ENCODE assay signal across 19 cellular contexts in genomic region chr13:30364133-30364532, GRCh38. TPM values are rescaled to one million over a fixed set of nuclear protein-coding genes. Genes with fewer than 3 reads are reported as not detected.
DNase-seq lines count a peak whose midpoint lies in the region; ATAC-seq and TF ChIP-seq lines count a peak whose summit lies in the region.
"Had no signal": no experiment of that assay in that cellular context is flagged by ENCODE, and none has a peak within 500 bp of the region (broad histone marks: within the 10 kb centered on the region; RNA-seq: fewer than 3 reads in every experiment).

No MANE protein-coding gene starts in this region.

- WGBS in neuronal stem cell (ENCODE audit: extremely low coverage in 2 of 2, insufficient read length in 2 of 2, insufficient replicate concordance in 1 of 2), 2 donors: no CpG with 5 or more reads among the region's 3 CpGs
- WGBS in spleen, 5 donors: 64 to 80% (median 73%) methylated on average over 3 of the region's 3 CpGs

- H4K91ac ChIP-seq in neuronal stem cell (ENCODE audit: low read depth, low read length, poor library complexity): no peak overlapping the region

- H2AK5ac ChIP-seq in neuronal stem cell (ENCODE audit: low read depth, low read length): no peak overlapping the region

- H3K27me3 ChIP-seq in Caco-2 (replicated peaks; ENCODE audit: control insufficient read depth, insufficient read depth, low read length) (no peaks in the 10 kb centered on the region), neuronal stem cell (ENCODE audit: control insufficient read depth in 3 of 3, insufficient read depth in 3 of 3, low read depth in 1 of 3, low read length in 3 of 3) (peaks cover 0 to 7% (median 0%) of the 10 kb centered on the region in 3 experiments), spleen (replicated peaks in 1 of 7) (no peaks in the 10 kb centered on the region)
- H3K27me3 ChIP-seq: Peyer's patch had no signal

- TF ChIP-seq CTCF in Caco-2 (IDR thresholded peaks at IDR 0.05; ENCODE audit: insufficient read depth in 1 of 2, low read depth in 1 of 2, low read length in 1 of 2, severe bottlenecking in 1 of 2, unreplicated experiment in 1 of 2): no peak
- TF ChIP-seq CTCF in spleen (IDR thresholded peaks at IDR 0.05 in 8 of 11, conservative IDR thresholded peaks at IDR 0.05 in 3 of 11): no peak

- H3K9me3 ChIP-seq in Caco-2: no peaks in the 10 kb centered on the region
- no peaks in the 10 kb centered on the region for H3K9me3 ChIP-seq in neuronal stem cell (replicated peaks in 1 of 2; ENCODE audit: control insufficient read depth in 2 of 2, insufficient read depth in 1 of 2, low read depth in 1 of 2, low read length in 2 of 2)
- no peaks in the 10 kb centered on the region for H3K9me3 ChIP-seq in spleen
- H3K9me3 ChIP-seq: Peyer's patch had no signal

- H3K9ac ChIP-seq in neuronal stem cell (ENCODE audit: low read depth, low read length, poor library complexity): no peak overlapping the region

- no peak overlapping the region for H2BK15ac ChIP-seq in neuronal stem cell (ENCODE audit: low read length)

- no peak overlapping the region for H3K27ac ChIP-seq in neuronal stem cell (replicated peaks; ENCODE audit: low read length)
- peak overlapping the region in 3 of 8 donors; percentile 31 to 49 (median 32) for H3K27ac ChIP-seq in spleen
- H3K27ac ChIP-seq: Peyer's patch had no signal

- intact Hi-C loops in Caco-2 (cut with micrococcal nuclease; ENCODE audit: unreplicated experiment) (no loop called here), spleen (cut with DNase I; ENCODE audit: low total_unique reads) (no loop called here)

- H3K4me2 ChIP-seq in neuronal stem cell (ENCODE audit: insufficient read depth, low read length, poor library complexity, severe bottlenecking): no peak overlapping the region

- no peak overlapping the region for H2BK5ac ChIP-seq in neuronal stem cell (ENCODE audit: low read length)

- no peak overlapping the region for H3K4me3 Mint-ChIP-seq in Caco-2 (ENCODE audit: unreplicated experiment)
- H3K4me3 Mint-ChIP-seq: B cell, memory B cell had no signal

- H2BK120ac ChIP-seq in neuronal stem cell (ENCODE audit: low read depth, low read length): no peak overlapping the region

- CTCF ChIA-PET in Caco-2 (lab: Charles Lee): no interaction called here

- H3K27ac Mint-ChIP-seq in Caco-2 (ENCODE audit: unreplicated experiment): peak overlapping the region; percentile 47
- H3K27ac Mint-ChIP-seq: B cell, memory B cell had no signal

- POLR2A ChIA-PET in Caco-2 (lab: Charles Lee): no interaction called here

- H3K14ac ChIP-seq in neuronal stem cell (ENCODE audit: low read length): no peak overlapping the region

- no TSS peak for BruUV-seq in Caco-2 (replicated peaks; lab: Mats Ljungman, UMichigan)

- ATAC-seq in GM21447 (IDR thresholded peaks at IDR 0.05; ENCODE audit: unreplicated experiment): no peak

- peak overlapping the region; percentile 38 for H2AFZ ChIP-seq in neuronal stem cell (ENCODE audit: low read length)

- no peaks in the 10 kb centered on the region for H3K79me1 ChIP-seq in neuronal stem cell (ENCODE audit: low read depth, low read length)

- no peak overlapping the region for H3K23ac ChIP-seq in neuronal stem cell (ENCODE audit: low read depth, low read length, poor library complexity)

- no peak overlapping the region for H3K4ac ChIP-seq in neuronal stem cell (ENCODE audit: low read length)

- peak in 1 of 2 experiments; percentile 9 for DNase-seq in Caco-2
- peak; percentile 2 for DNase-seq in OCI-M1 (lab: John Stamatoyannopoulos, UW)
- peak; percentile 27 to 29 for DNase-seq in erythroblast (lab: John Stamatoyannopoulos, UW)
- DNase-seq in neuronal stem cell (ENCODE audit: low spot score): no peak
- DNase-seq in DMS153 (lab: John Stamatoyannopoulos, UW): no peak
- DNase-seq in spleen: no peak
- DNase-seq in superior temporal gyrus (ENCODE audit: extremely low spot score): no peak
- DNase-seq: activated CD4-positive, alpha-beta T cell treated with anti-CD3 and anti-CD28 coated beads, Interleukin-2, amount 50 U/mL, for 4 hours; activated effector memory CD4-positive, alpha-beta T cell treated with Interleukin-2 at 50 U/mL for 16 hours; H7; NCI-H1417; NCI-H345; Peyer's patch; posterior cingulate gyrus; stimulated activated CD4-positive, alpha-beta T cell treated with anti-CD3 and anti-CD28 coated beads, Interleukin-1b, Interleukin-23, amount 100 ng/mL, for 48 hours had no signal

- H3K36me3 Mint-ChIP-seq in Caco-2 (ENCODE audit: insufficient read depth, unreplicated experiment): no peaks in the 10 kb centered on the region

- no peak overlapping the region for H4K8ac ChIP-seq in neuronal stem cell (ENCODE audit: low read depth, low read length)

- H3K9me3 Mint-ChIP-seq in Caco-2 (ENCODE audit: unreplicated experiment): no peaks in the 10 kb centered on the region
- H3K9me3 Mint-ChIP-seq: memory B cell had no signal

- no peak overlapping the region for H3K18ac ChIP-seq in neuronal stem cell (ENCODE audit: low read length)

- H3K4me1 Mint-ChIP-seq in Caco-2 (ENCODE audit: low read depth, unreplicated experiment): no peaks in the 10 kb centered on the region

- H3K4me1 ChIP-seq in Caco-2: peaks cover 12% of the 10 kb centered on the region
- peaks cover 3 to 4% of the 10 kb centered on the region in 2 donors for H3K4me1 ChIP-seq in neuronal stem cell (ENCODE audit: control insufficient read depth in 2 of 2, insufficient read depth in 1 of 2, low read depth in 1 of 2, low read length in 2 of 2)
- H3K4me1 ChIP-seq in spleen: peaks cover 3 to 50% (median 19%) of the 10 kb centered on the region in 6 donors
- H3K4me1 ChIP-seq: Peyer's patch had no signal

- TF ChIP-seq POLR2A in erythroblast (IDR thresholded peaks at IDR 0.05; ENCODE audit: low read length): no peak
- no peak for TF ChIP-seq POLR2A in spleen (IDR thresholded peaks at IDR 0.05)

- no peaks in the 10 kb centered on the region for H3K27me3 Mint-ChIP-seq in Caco-2 (ENCODE audit: insufficient read depth, unreplicated experiment)
- H3K27me3 Mint-ChIP-seq: B cell, memory B cell had no signal

- no peak overlapping the region for H3K4me3 ChIP-seq in Caco-2 (ENCODE audit: low read depth, low read length)
- no peak overlapping the region for H3K4me3 ChIP-seq in neuronal stem cell (ENCODE audit: low read length in 2 of 2)
- H3K4me3 ChIP-seq in spleen: no peak overlapping the region
- H3K4me3 ChIP-seq: Peyer's patch had no signal

- H3K36me3 ChIP-seq in Caco-2 (ENCODE audit: control insufficient read depth, insufficient read depth, low read length): no peaks in the 10 kb centered on the region
- no peaks in the 10 kb centered on the region for H3K36me3 ChIP-seq in neuronal stem cell (replicated peaks in 1 of 2; ENCODE audit: control insufficient read depth in 2 of 2, insufficient read depth in 2 of 2, low read length in 2 of 2)
- H3K36me3 ChIP-seq in spleen: peaks cover 0 to 60% (median 2%) of the 10 kb centered on the region in 6 donors
- H3K36me3 ChIP-seq: Peyer's patch had no signal

- no peak overlapping the region for H2BK12ac ChIP-seq in neuronal stem cell (ENCODE audit: low read length)

RNA-seq across cellular contexts. Expression of gene KATNAL1, which starts 56.8 kb away (rescaled TPM):
- total RNA-seq in Caco-2 (2022): 4.0 and 8.1 TPM in 2 replicates
- polyA plus RNA-seq in neuronal stem cell (2013, experiment 1 of 2): 5.1 TPM
- 5.1 TPM for polyA plus RNA-seq in neuronal stem cell (2013, experiment 2 of 2)
- 10 to 100 TPM in 5 of 7 donors, 1 to 10 TPM in 2; 7.1 to 17.6 (median 11.1) TPM for total RNA-seq in spleen
- 1 to 10 TPM in 2 of 3 donors, under 1 TPM in 1; 0.78 to 2.0 (median 1.9) TPM for polyA plus RNA-seq in spleen

RNA-seq across cellular contexts. Expression of gene UBE2L5, which starts 58.2 kb away (rescaled TPM):
- total RNA-seq in Caco-2 (2022) (not detected in 2 replicates), spleen (not detected)
- polyA plus RNA-seq in neuronal stem cell (2013, experiment 1 of 2): not detected
- polyA plus RNA-seq in neuronal stem cell (2013, experiment 2 of 2): 0.24 TPM
- polyA plus RNA-seq in spleen: under 1 TPM in 1 of 3 donors, not detected in 2; 0.05 TPM
- total RNA-seq: H7; Peyer's patch; T-helper 2 cell treated with Interferon-gamma antibody and Interleukin-4, amounts not matched to agents 100 ng/mL and 5 ng/mL, for 36 hours had no signal

Comparison
In these comparisons a context has a peak if more than half of its experiments do, and no peak if none do; other contexts are left out.
1. DNase-seq: peak in OCI-M1 (single experiment) and erythroblast (2 of 2); none in neuronal stem cell (single experiment), DMS153 (single experiment), spleen (single experiment) and superior temporal gyrus (single experiment).